ENCODE assay signal across 8 cellular contexts in the genomic region with DNA sequence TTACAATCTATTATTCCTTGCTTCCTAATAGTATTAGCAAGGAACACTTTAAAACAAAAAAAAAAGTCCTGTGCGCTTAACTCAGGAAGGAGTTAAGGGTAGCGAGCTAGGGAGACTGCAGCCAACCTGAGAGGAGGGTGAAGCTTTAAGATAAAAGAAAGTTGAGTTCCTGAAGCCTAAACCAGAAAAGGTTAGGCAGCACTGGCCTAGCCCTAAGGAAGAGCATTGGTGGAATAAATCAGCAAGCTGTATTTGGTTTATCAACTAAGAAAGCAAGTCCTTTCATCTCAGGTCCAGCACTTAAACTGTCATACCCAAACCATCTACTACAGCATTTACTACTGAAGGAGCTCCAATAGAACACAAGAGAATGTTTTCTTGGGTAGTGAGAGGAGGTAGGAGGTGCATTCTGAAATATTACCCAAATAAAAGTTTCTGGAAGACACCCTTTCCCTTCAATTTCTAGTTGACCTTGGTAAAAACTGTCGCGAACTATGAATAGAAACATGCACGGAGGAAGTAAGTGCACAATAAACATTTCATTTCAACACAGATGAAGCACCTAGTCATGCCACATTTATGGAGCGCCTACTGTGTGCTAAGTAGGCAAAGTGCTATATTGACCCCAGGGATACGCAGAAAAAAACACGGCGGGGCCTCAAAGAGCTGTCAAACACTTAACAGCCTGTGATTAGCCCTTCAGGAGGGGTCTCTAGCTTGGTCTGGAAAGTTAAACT. TPM values are rescaled to one million over a fixed set of nuclear protein-coding genes. Genes with fewer than 3 reads are reported as not detected.
DNase-seq lines count a peak whose midpoint lies in the region; ATAC-seq and TF ChIP-seq lines count a peak whose summit lies in the region.

No MANE protein-coding gene starts in this region.

- DNase-seq in CD8-positive, alpha-beta memory T cell, result no peak
- no peak for DNase-seq in MM.1S
- DNase-seq in stimulated activated CD4-positive, alpha-beta T cell treated with anti-CD3 and anti-CD28 coated beads, Interleukin-2, amount 100 ng/mL, for 48 hours, result no peak
- no peak for DNase-seq in HK-2 (ENCODE audit: unreplicated experiment)

- peak overlapping the region in 5 of 8 donors; percentile 26 to 94 (median 86) for H3K27ac Mint-ChIP-seq in CD8-positive, alpha-beta memory T cell

- no peaks in the 10 kb centered on the region for H3K9me3 ChIP-seq in CD8-positive, alpha-beta memory T cell (ENCODE audit: low read length)
- H3K9me3 ChIP-seq in MM.1S (replicated peaks; ENCODE audit: insufficient read depth, low read length), result no peaks in the 10 kb centered on the region
- no peaks in the 10 kb centered on the region for H3K9me3 ChIP-seq in duodenal mucosa (ENCODE audit: control insufficient read depth in 1 of 2, low read length in 2 of 2)
- no peaks in the 10 kb centered on the region for H3K9me3 ChIP-seq in neural cell (ENCODE audit: low read length)

- H3K36me3 Mint-ChIP-seq in CD8-positive, alpha-beta memory T cell, result peaks cover 0 to 25% (median 4%) of the 10 kb centered on the region in 3 donors

- peak overlapping the region; percentile 93 to 97 (median 96) for H3K4me3 Mint-ChIP-seq in CD8-positive, alpha-beta memory T cell

- H3K9ac ChIP-seq in MM.1S (ENCODE audit: low read length) (peak overlapping the region; percentile 72), duodenal mucosa (ENCODE audit: low read depth in 1 of 2, low read length in 2 of 2) (peak overlapping the region; percentile 65 to 67), neural cell (ENCODE audit: low read length) (peak overlapping the region; percentile 58)

- H3K4me1 ChIP-seq in CD8-positive, alpha-beta memory T cell (ENCODE audit: insufficient read depth, low read length), result peaks cover 11% of the 10 kb centered on the region
- H3K4me1 ChIP-seq in MM.1S (ENCODE audit: low read length), result peaks cover 15% of the 10 kb centered on the region
- peaks cover 15% of the 10 kb centered on the region in 2 donors for H3K4me1 ChIP-seq in duodenal mucosa (ENCODE audit: control insufficient read depth in 1 of 2, insufficient read depth in 2 of 2, low read length in 2 of 2)

- H3K9me3 Mint-ChIP-seq in CD8-positive, alpha-beta memory T cell, result no peaks in the 10 kb centered on the region

- no peak for TF ChIP-seq RAD21 in neural cell (conservative IDR thresholded peaks at IDR 0.05)

- H3K27me3 Mint-ChIP-seq in CD8-positive, alpha-beta memory T cell, result no peaks in the 10 kb centered on the region

- H4K20me1 ChIP-seq in MM.1S (ENCODE audit: insufficient read depth, low read length) (no peaks in the 10 kb centered on the region), neural cell (ENCODE audit: insufficient read depth) (no peaks in the 10 kb centered on the region)

- no peak for TF ChIP-seq EP300 in neural cell (conservative IDR thresholded peaks at IDR 0.05; ENCODE audit: poor library complexity, severe bottlenecking)

- H2AFZ ChIP-seq in MM.1S (ENCODE audit: low read length) (peak overlapping the region; percentile 71), neural cell (ENCODE audit: low read depth, low read length) (no peak overlapping the region)

- H3K4me1 Mint-ChIP-seq in CD8-positive, alpha-beta memory T cell, result peaks cover 18 to 34% (median 33%) of the 10 kb centered on the region in 3 donors

- H3F3A ChIP-seq in MM.1S (ENCODE audit: insufficient read depth, low read length) (peaks cover 16% of the 10 kb centered on the region; the same call in 1 of the 2 replicates), neural cell (ENCODE audit: insufficient read depth, low read length, poor library complexity, severe bottlenecking) (peaks cover 5% of the 10 kb centered on the region)

- no peaks in the 10 kb centered on the region for H3K27me3 ChIP-seq in CD8-positive, alpha-beta memory T cell (ENCODE audit: insufficient read depth, low read length, poor library complexity, severe bottlenecking)
- no peaks in the 10 kb centered on the region for H3K27me3 ChIP-seq in MM.1S (replicated peaks; ENCODE audit: insufficient read depth, low read length)
- no peaks in the 10 kb centered on the region for H3K27me3 ChIP-seq in duodenal mucosa (ENCODE audit: control insufficient read depth in 1 of 2, insufficient read depth in 2 of 2, low read length in 2 of 2)
- peaks cover 4% of the 10 kb centered on the region for H3K27me3 ChIP-seq in neural cell (ENCODE audit: insufficient read depth, low read depth, low read length)

- peak overlapping the region; percentile 79 for H3K4me3 ChIP-seq in CD8-positive, alpha-beta memory T cell (ENCODE audit: low read length)
- peak overlapping the region; percentile 83 for H3K4me3 ChIP-seq in MM.1S (ENCODE audit: low read length)
- peak overlapping the region; percentile 82 to 93 for H3K4me3 ChIP-seq in duodenal mucosa (ENCODE audit: low read depth in 1 of 2, low read length in 2 of 2)
- peak overlapping the region; percentile 87 for H3K4me3 ChIP-seq in neural cell (ENCODE audit: low read length)

- H3K79me2 ChIP-seq in MM.1S (ENCODE audit: low read length) (peaks cover 34% of the 10 kb centered on the region), neural cell (replicated peaks; ENCODE audit: insufficient read depth, low read length) (no peaks in the 10 kb centered on the region)

- ATAC-seq in GM18858 (IDR thresholded peaks at IDR 0.05; ENCODE audit: unreplicated experiment) (no peak), HG03378 (IDR thresholded peaks at IDR 0.05; ENCODE audit: unreplicated experiment) (no peak)

- peak overlapping the region; percentile 88 for H3K4me2 ChIP-seq in MM.1S (ENCODE audit: low read depth, low read length)
- peak overlapping the region; percentile 92 for H3K4me2 ChIP-seq in neural cell (ENCODE audit: low read length)

- H3K9me2 ChIP-seq in MM.1S (replicated peaks; ENCODE audit: insufficient read depth, low read length), result no peaks in the 10 kb centered on the region
- H3K9me2 ChIP-seq in neural cell (ENCODE audit: insufficient read depth, low read length), result no peaks in the 10 kb centered on the region

- H3K36me3 ChIP-seq in CD8-positive, alpha-beta memory T cell (ENCODE audit: insufficient read depth, low read length), result peaks cover 9% of the 10 kb centered on the region
- H3K36me3 ChIP-seq in MM.1S (replicated peaks; ENCODE audit: insufficient read depth, low read length) (no peaks in the 10 kb centered on the region), duodenal mucosa (ENCODE audit: control insufficient read depth in 1 of 2, insufficient read depth in 2 of 2, low read length in 2 of 2) (peaks cover 10 to 18% of the 10 kb centered on the region in 2 donors), neural cell (ENCODE audit: insufficient read depth, low read length) (no peaks in the 10 kb centered on the region)

- H3K27ac ChIP-seq in CD8-positive, alpha-beta memory T cell (ENCODE audit: low read depth, low read length), result peak overlapping the region; percentile 49
- H3K27ac ChIP-seq in MM.1S (ENCODE audit: low read length) (no peak overlapping the region; the same call in 1 of the 2 replicates), duodenal mucosa (ENCODE audit: low read depth, low read length) (no peak overlapping the region), neural cell (ENCODE audit: low read length) (no peak overlapping the region)

- no peak for TF ChIP-seq CTCF in MM.1S (IDR thresholded peaks at IDR 0.05; ENCODE audit: low read length)
- TF ChIP-seq CTCF in neural cell (IDR thresholded peaks at IDR 0.05; ENCODE audit: poor library complexity, severe bottlenecking), result no peak

- POLR2A ChIA-PET in CD8-positive, alpha-beta memory T cell (lab: Charles Lee), result interaction anchor here (2.1 to 2.2 kb wide), 2 partner anchors 17 to 45 kb away, joined by 7 to 11 read pairs; a partner anchor contains a TSS

- CTCF ChIA-PET in CD8-positive, alpha-beta memory T cell (lab: Charles Lee), result interaction anchor here (0.6 to 2.3 kb wide), 4 partner anchors 17 to 297 kb away, joined by 3 to 8 read pairs (median 4); a partner anchor contains a TSS

TF ChIP-seq in neural cell, 6 proteins besides CTCF, POLR2A, EP300 and RAD21 (continues in another document):
- TF ChIP-seq, protein P1, sequence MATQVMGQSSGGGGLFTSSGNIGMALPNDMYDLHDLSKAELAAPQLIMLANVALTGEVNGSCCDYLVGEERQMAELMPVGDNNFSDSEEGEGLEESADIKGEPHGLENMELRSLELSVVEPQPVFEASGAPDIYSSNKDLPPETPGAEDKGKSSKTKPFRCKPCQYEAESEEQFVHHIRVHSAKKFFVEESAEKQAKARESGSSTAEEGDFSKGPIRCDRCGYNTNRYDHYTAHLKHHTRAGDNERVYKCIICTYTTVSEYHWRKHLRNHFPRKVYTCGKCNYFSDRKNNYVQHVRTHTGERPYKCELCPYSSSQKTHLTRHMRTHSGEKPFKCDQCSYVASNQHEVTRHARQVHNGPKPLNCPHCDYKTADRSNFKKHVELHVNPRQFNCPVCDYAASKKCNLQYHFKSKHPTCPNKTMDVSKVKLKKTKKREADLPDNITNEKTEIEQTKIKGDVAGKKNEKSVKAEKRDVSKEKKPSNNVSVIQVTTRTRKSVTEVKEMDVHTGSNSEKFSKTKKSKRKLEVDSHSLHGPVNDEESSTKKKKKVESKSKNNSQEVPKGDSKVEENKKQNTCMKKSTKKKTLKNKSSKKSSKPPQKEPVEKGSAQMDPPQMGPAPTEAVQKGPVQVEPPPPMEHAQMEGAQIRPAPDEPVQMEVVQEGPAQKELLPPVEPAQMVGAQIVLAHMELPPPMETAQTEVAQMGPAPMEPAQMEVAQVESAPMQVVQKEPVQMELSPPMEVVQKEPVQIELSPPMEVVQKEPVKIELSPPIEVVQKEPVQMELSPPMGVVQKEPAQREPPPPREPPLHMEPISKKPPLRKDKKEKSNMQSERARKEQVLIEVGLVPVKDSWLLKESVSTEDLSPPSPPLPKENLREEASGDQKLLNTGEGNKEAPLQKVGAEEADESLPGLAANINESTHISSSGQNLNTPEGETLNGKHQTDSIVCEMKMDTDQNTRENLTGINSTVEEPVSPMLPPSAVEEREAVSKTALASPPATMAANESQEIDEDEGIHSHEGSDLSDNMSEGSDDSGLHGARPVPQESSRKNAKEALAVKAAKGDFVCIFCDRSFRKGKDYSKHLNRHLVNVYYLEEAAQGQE (IDR thresholded peaks at IDR 0.05; ENCODE audit: borderline replicate concordance), result no peak
- no peak for TF ChIP-seq SMC3 (conservative IDR thresholded peaks at IDR 0.05; ENCODE audit: poor library complexity)
- TF ChIP-seq POLR2AphosphoS5 (IDR thresholded peaks at IDR 0.05), result no peak
- no peak for TF ChIP-seq TAF1 (IDR thresholded peaks at IDR 0.05; ENCODE audit: low read depth)

RNA-seq across cellular contexts. Expression of a gene that starts 1.3 kb away (rescaled TPM):
- total RNA-seq in CD8-positive, alpha-beta memory T cell, result 10 to 100 TPM; 47.1 to 49.6 TPM
- polyA plus RNA-seq in CD8-positive, alpha-beta memory T cell, result 13.2 TPM
- polyA plus RNA-seq in neural cell, result 4.8 and 6.6 TPM in 2 replicates
- polyA minus RNA-seq in neural cell, result 3.5 and 3.9 TPM in 2 replicates

RNA-seq across cellular contexts. Expression of a gene that starts 17.9 kb away (rescaled TPM):
- 10 to 100 TPM; 59.8 to 63.8 TPM for total RNA-seq in CD8-positive, alpha-beta memory T cell
- 58.5 TPM for polyA plus RNA-seq in CD8-positive, alpha-beta memory T cell
- 10.4 and 11.9 TPM in 2 replicates for polyA plus RNA-seq in neural cell
- polyA minus RNA-seq in neural cell, result 45.5 and 52.6 TPM in 2 replicates

RNA-seq across cellular contexts. Expression of a gene that starts 44.5 kb away (rescaled TPM):
- total RNA-seq in CD8-positive, alpha-beta memory T cell, result 10 to 100 TPM; 74.6 to 82.7 TPM
- 128 TPM for polyA plus RNA-seq in CD8-positive, alpha-beta memory T cell
- 36.7 and 41.1 TPM in 2 replicates for polyA plus RNA-seq in neural cell
- polyA minus RNA-seq in neural cell, result 297 and 343 TPM in 2 replicates

RNA-seq across cellular contexts. Expression of a gene that starts 44.8 kb away (rescaled TPM):
- 100 to 1,000 TPM; 106 to 110 TPM for total RNA-seq in CD8-positive, alpha-beta memory T cell
- polyA plus RNA-seq in CD8-positive, alpha-beta memory T cell, result 54.4 TPM
- 24.4 and 28.8 TPM in 2 replicates for polyA plus RNA-seq in neural cell
- 69.6 and 78.3 TPM in 2 replicates for polyA minus RNA-seq in neural cell
